8 cellular contexts compared by ENCODE assay signal in genomic region chr9:99140685-99141314, GRCh38. TPM values are rescaled to one million over a fixed set of nuclear protein-coding genes. Genes with fewer than 3 reads are reported as not detected.
DNase-seq lines count a peak whose midpoint lies in the region; ATAC-seq, FAIRE-seq and TF ChIP-seq lines count a peak whose summit lies in the region.

No MANE protein-coding gene starts in this region.

- no peaks in the 10 kb centered on the region for H3K79me2 ChIP-seq in astrocyte (ENCODE audit: insufficient read depth, low read length)

- H3K27me3 Mint-ChIP-seq in astrocyte (ENCODE audit: low read depth, unreplicated experiment): no peaks in the 10 kb centered on the region

- H3K9ac ChIP-seq in astrocyte (ENCODE audit: low read length): peak overlapping the region; percentile 13

- TF ChIP-seq CTCF in astrocyte (IDR thresholded peaks at IDR 0.05; ENCODE audit: insufficient read depth, low read depth, low read length) (peak; percentile 97), retinal pigment epithelial cell (conservative IDR thresholded peaks at IDR 0.05; ENCODE audit: low read depth, low read length) (peak; percentile 96)

- DNase-seq in Right ventricle myocardium inferior (ENCODE audit: missing footprints) (no peak), cardiac septum (ENCODE audit: low spot score) (no peak), SK-MEL-5 (ENCODE audit: low read depth, low spot score) (peak; percentile 75), astrocyte (ENCODE audit: low read depth) (peak; percentile 39), hepatic stellate cell (ENCODE audit: low spot score) (peak; percentile 39), retinal pigment epithelial cell (ENCODE audit: low read depth) (no peak)

- no peaks in the 10 kb centered on the region for H3K27me3 ChIP-seq in astrocyte (ENCODE audit: insufficient read depth, low read length)

- H3K36me3 Mint-ChIP-seq in astrocyte (ENCODE audit: low read depth, unreplicated experiment): peaks cover 14% of the 10 kb centered on the region

- peaks cover 15% of the 10 kb centered on the region for H4K20me1 ChIP-seq in astrocyte (ENCODE audit: insufficient read depth, low read length)

- no peak overlapping the region for H3K27ac ChIP-seq in astrocyte (ENCODE audit: low read depth, low read length)

- H3K9me3 Mint-ChIP-seq in astrocyte (ENCODE audit: unreplicated experiment): no peaks in the 10 kb centered on the region

- H3K36me3 ChIP-seq in astrocyte (ENCODE audit: insufficient read depth, low read length): peaks cover 24% of the 10 kb centered on the region

- no peak for FAIRE-seq in astrocyte (lab: Jason Lieb, UNC)

- in situ Hi-C loops in SK-MEL-5 (cut with HindIII; ENCODE audit: low pct_unique_long_range_greater_than_20kb, low sequenced_read_pairs): loop anchor here (25.0 kb wide), 1 partner anchor 128 kb away; no protein-coding TSS in a partner anchor

- H2AFZ ChIP-seq in astrocyte (ENCODE audit: low read depth, low read length): no peak overlapping the region

- peak overlapping the region; percentile 36 for H3K4me3 Mint-ChIP-seq in astrocyte (ENCODE audit: unreplicated experiment)

- no peaks in the 10 kb centered on the region for H3K4me1 ChIP-seq in astrocyte (ENCODE audit: insufficient read depth, low read length)

- H3K9me3 ChIP-seq in astrocyte (ENCODE audit: insufficient read depth, low read depth, low read length): no peaks in the 10 kb centered on the region

- intact Hi-C loops in Right ventricle myocardium inferior (cut with DNase I): loop anchor here (1.0 to 10.0 kb wide), 3 partner anchors 166 to 292 kb away; no protein-coding TSS in a partner anchor
- intact Hi-C loops in cardiac septum (cut with DNase I): loop anchor here (1.0 to 5.0 kb wide), 4 partner anchors 123 to 279 kb away; no protein-coding TSS in a partner anchor

- peaks cover 29% of the 10 kb centered on the region for H3K4me1 Mint-ChIP-seq in astrocyte (ENCODE audit: low read depth, unreplicated experiment)

- ATAC-seq in Right ventricle myocardium inferior (peak; percentile 85), HG03139 (IDR thresholded peaks at IDR 0.05; ENCODE audit: unreplicated experiment) (peak; percentile 57), HG03521 (IDR thresholded peaks at IDR 0.05; ENCODE audit: unreplicated experiment) (no peak)

- H3K4me3 ChIP-seq in astrocyte (ENCODE audit: insufficient read depth, low read depth, low read length) (no peak overlapping the region), retinal pigment epithelial cell (ENCODE audit: low read length) (no peak overlapping the region)

- H3K4me2 ChIP-seq in astrocyte (ENCODE audit: low read length): no peak overlapping the region

- no peak overlapping the region for H3K27ac Mint-ChIP-seq in astrocyte (ENCODE audit: unreplicated experiment)

RNA-seq across cellular contexts. Expression of gene TGFBR1, which starts 35.9 kb away (rescaled TPM):
- total RNA-seq in Right ventricle myocardium inferior (14.8 TPM), cardiac septum (21.8 TPM), astrocyte (203 and 213 TPM in 2 replicates)
- total RNA-seq in SK-MEL-5 (2014; rRNA removed; shearing (Covaris generic)): 122 and 131 TPM in 2 replicates
- polyA plus RNA-seq in SK-MEL-5 (2015; cell fraction: cytosol; rRNA removed): 48.9 and 67.3 TPM in 2 replicates
- polyA plus RNA-seq in SK-MEL-5 (2015; cell fraction: nucleus; rRNA removed): 28.0 and 29.8 TPM in 2 replicates

Comparison
In these comparisons a context has a peak if more than half of its experiments do, and no peak if none do; other contexts are left out.
1. DNase-seq: peak in SK-MEL-5 (single experiment), astrocyte (single experiment) and hepatic stellate cell (single experiment); none in Right ventricle myocardium inferior (single experiment), cardiac septum (single experiment) and retinal pigment epithelial cell (single experiment).